ENCODE assay signal across 12 cellular contexts in genomic region chr5:150510460-150511263, GRCh38. TPM values are rescaled to one million over a fixed set of nuclear protein-coding genes. Genes with fewer than 3 reads are reported as not detected.
DNase-seq lines count a peak whose midpoint lies in the region; ATAC-seq and TF ChIP-seq lines count a peak whose summit lies in the region.
"Had no signal": no experiment of that assay in that cellular context is flagged by ENCODE, and none has a peak within 500 bp of the region (broad histone marks: within the 10 kb centered on the region; RNA-seq: fewer than 3 reads in every experiment).

No MANE protein-coding gene starts in this region.

- H3K36me3 Mint-ChIP-seq in activated CD4-positive, alpha-beta T cell treated with anti-CD3 and anti-CD28 coated beads, Interleukin-2, amount 10 ng/mL, durations not matched to agents 7 days and 5 days (ENCODE audit: low read depth) = no peaks in the 10 kb centered on the region
- H3K36me3 Mint-ChIP-seq: activated naive CD4-positive, alpha-beta T cell treated with anti-CD3 and anti-CD28 coated beads, Interleukin-2, amount 50 U/mL, for 24 hours had no signal

- H3K4me2 ChIP-seq in neuronal stem cell (ENCODE audit: insufficient read depth, low read length, poor library complexity, severe bottlenecking) = no peak overlapping the region

- POLR2A ChIA-PET in activated CD4-positive, alpha-beta T cell treated with anti-CD3 and anti-CD28 coated beads, Interleukin-2, amount 10 ng/mL, durations not matched to agents 7 days and 5 days (lab: Charles Lee) = no interaction called here

- no peak overlapping the region for H2AFZ ChIP-seq in neuronal stem cell (ENCODE audit: low read length)

- no peak overlapping the region for H3K4me3 Mint-ChIP-seq in activated CD4-positive, alpha-beta T cell treated with anti-CD3 and anti-CD28 coated beads, Interleukin-2, amount 10 ng/mL, durations not matched to agents 7 days and 5 days
- H3K4me3 Mint-ChIP-seq: activated naive CD4-positive, alpha-beta T cell treated with anti-CD3 and anti-CD28 coated beads, Interleukin-2, amount 50 U/mL, for 24 hours; B cell; stimulated activated naive CD8-positive, alpha-beta T cell treated with anti-CD3 and anti-CD28 coated beads, Interleukin-15, amount 100 ng/mL, for 72 hours had no signal

- H4K8ac ChIP-seq in neuronal stem cell (ENCODE audit: low read depth, low read length) = no peak overlapping the region

- no peak for TF ChIP-seq CTCF in 22Rv1 (IDR thresholded peaks at IDR 0.05)

- no peaks in the 10 kb centered on the region for H3K27me3 Mint-ChIP-seq in activated CD4-positive, alpha-beta T cell treated with anti-CD3 and anti-CD28 coated beads, Interleukin-2, amount 10 ng/mL, durations not matched to agents 7 days and 5 days
- H3K27me3 Mint-ChIP-seq: activated naive CD4-positive, alpha-beta T cell treated with anti-CD3 and anti-CD28 coated beads, Interleukin-2, amount 50 U/mL, for 24 hours; B cell; stimulated activated naive CD8-positive, alpha-beta T cell treated with anti-CD3 and anti-CD28 coated beads, Interleukin-15, amount 100 ng/mL, for 72 hours had no signal

- no peak overlapping the region for H2BK15ac ChIP-seq in neuronal stem cell (ENCODE audit: low read length)

- H3K18ac ChIP-seq in neuronal stem cell (ENCODE audit: low read length) = no peak overlapping the region

- H3K27ac Mint-ChIP-seq in activated CD4-positive, alpha-beta T cell treated with anti-CD3 and anti-CD28 coated beads, Interleukin-2, amount 10 ng/mL, durations not matched to agents 7 days and 5 days = no peak overlapping the region
- H3K27ac Mint-ChIP-seq: activated naive CD4-positive, alpha-beta T cell treated with anti-CD3 and anti-CD28 coated beads, Interleukin-2, amount 50 U/mL, for 24 hours; B cell had no signal

- DNase-seq in SK-N-DZ (ENCODE audit: low spot score) (peak; percentile 50), fibroblast of peridontal ligament (ENCODE audit: extremely low read depth) (peak; percentile 40), neuronal stem cell (ENCODE audit: low spot score) (no peak), cortex of kidney (lab: John Stamatoyannopoulos, UW) (no peak), NCI-H82 treated with DMSO at 0.1 percent for 48 hours (lab: John Stamatoyannopoulos, UW; ENCODE audit: unreplicated experiment) (no peak)
- no peak for DNase-seq in activated CD4-positive, alpha-beta T cell treated with anti-CD3 and anti-CD28 coated beads, Interleukin-2, amount 10 ng/mL, durations not matched to agents 7 days and 5 days
- DNase-seq: NCI-H446; stimulated activated naive CD8-positive, alpha-beta T cell treated with anti-CD3 and anti-CD28 coated beads, Interleukin-15, amount 100 ng/mL, for 72 hours had no signal

- peak overlapping the region; percentile 7 for H2BK5ac ChIP-seq in neuronal stem cell (ENCODE audit: low read length)

- H3K4me1 ChIP-seq in neuronal stem cell (ENCODE audit: control insufficient read depth in 2 of 2, insufficient read depth in 1 of 2, low read depth in 1 of 2, low read length in 2 of 2) = peaks cover 28 to 40% of the 10 kb centered on the region in 2 donors

- no peak for ATAC-seq in HG02763 (IDR thresholded peaks at IDR 0.05; ENCODE audit: unreplicated experiment)
- ATAC-seq: stimulated activated naive CD8-positive, alpha-beta T cell treated with anti-CD3 and anti-CD28 coated beads, Interleukin-15, amount 100 ng/mL, for 72 hours had no signal

- no peak overlapping the region for H3K4ac ChIP-seq in neuronal stem cell (ENCODE audit: low read length)

- H3K27ac ChIP-seq in 22Rv1 (peak overlapping the region; percentile 17; the same call in 1 of the 2 replicates), neuronal stem cell (replicated peaks; ENCODE audit: low read length) (peak overlapping the region; percentile 17)

- peaks cover 20% of the 10 kb centered on the region for H3K79me1 ChIP-seq in neuronal stem cell (ENCODE audit: low read depth, low read length)

- no peak overlapping the region for H2BK12ac ChIP-seq in neuronal stem cell (ENCODE audit: low read length)

- H2AK5ac ChIP-seq in neuronal stem cell (ENCODE audit: low read depth, low read length) = peak overlapping the region; percentile 17

- H3K9ac ChIP-seq in neuronal stem cell (ENCODE audit: low read depth, low read length, poor library complexity) = no peak overlapping the region

- H3K4me1 Mint-ChIP-seq in activated CD4-positive, alpha-beta T cell treated with anti-CD3 and anti-CD28 coated beads, Interleukin-2, amount 10 ng/mL, durations not matched to agents 7 days and 5 days = no peaks in the 10 kb centered on the region
- H3K4me1 Mint-ChIP-seq: activated naive CD4-positive, alpha-beta T cell treated with anti-CD3 and anti-CD28 coated beads, Interleukin-2, amount 50 U/mL, for 24 hours; B cell; stimulated activated naive CD8-positive, alpha-beta T cell treated with anti-CD3 and anti-CD28 coated beads, Interleukin-15, amount 100 ng/mL, for 72 hours had no signal

- no peak overlapping the region for H4K91ac ChIP-seq in neuronal stem cell (ENCODE audit: low read depth, low read length, poor library complexity)

- no CpG with 5 or more reads among the region's 12 CpGs for WGBS in neuronal stem cell (ENCODE audit: extremely low coverage in 2 of 2, insufficient read length in 2 of 2, insufficient replicate concordance in 1 of 2), 2 donors

- no peaks in the 10 kb centered on the region for H3K27me3 ChIP-seq in neuronal stem cell (ENCODE audit: control insufficient read depth in 3 of 3, insufficient read depth in 3 of 3, low read depth in 1 of 3, low read length in 3 of 3)

- H3K4me3 ChIP-seq in neuronal stem cell (ENCODE audit: low read length in 2 of 2) = no peak overlapping the region

- H3K9me3 Mint-ChIP-seq in activated CD4-positive, alpha-beta T cell treated with anti-CD3 and anti-CD28 coated beads, Interleukin-2, amount 10 ng/mL, durations not matched to agents 7 days and 5 days = no peaks in the 10 kb centered on the region
- H3K9me3 Mint-ChIP-seq: activated naive CD4-positive, alpha-beta T cell treated with anti-CD3 and anti-CD28 coated beads, Interleukin-2, amount 50 U/mL, for 24 hours; stimulated activated naive CD8-positive, alpha-beta T cell treated with anti-CD3 and anti-CD28 coated beads, Interleukin-15, amount 100 ng/mL, for 72 hours had no signal

- no peaks in the 10 kb centered on the region for H3K9me3 ChIP-seq in neuronal stem cell (replicated peaks in 1 of 2; ENCODE audit: control insufficient read depth in 2 of 2, insufficient read depth in 1 of 2, low read depth in 1 of 2, low read length in 2 of 2)

- H3K36me3 ChIP-seq in neuronal stem cell (replicated peaks in 1 of 2; ENCODE audit: control insufficient read depth in 2 of 2, insufficient read depth in 2 of 2, low read length in 2 of 2) = peaks cover 0 to 8% of the 10 kb centered on the region in 2 donors

- no peak overlapping the region for H3K23ac ChIP-seq in neuronal stem cell (ENCODE audit: low read depth, low read length, poor library complexity)

- CTCF ChIA-PET in activated CD4-positive, alpha-beta T cell treated with anti-CD3 and anti-CD28 coated beads, Interleukin-2, amount 10 ng/mL, durations not matched to agents 7 days and 5 days (lab: Charles Lee) = interaction anchor here (0.6 to 0.9 kb wide), 2 partner anchors 15 to 54 kb away, joined by 3 to 4 read pairs; no protein-coding TSS in a partner anchor

- H2BK120ac ChIP-seq in neuronal stem cell (ENCODE audit: low read depth, low read length) = no peak overlapping the region

- no peak overlapping the region for H3K14ac ChIP-seq in neuronal stem cell (ENCODE audit: low read length)

RNA-seq across cellular contexts. Expression of gene NDST1, which starts 2.7 kb away (rescaled TPM):
- 22.8 and 30.8 TPM in 2 replicates for polyA plus RNA-seq in SK-N-DZ (2014; cell fraction: cytosol; rRNA removed)
- polyA plus RNA-seq in SK-N-DZ (2014; cell fraction: nucleus; rRNA removed) = 25.2 and 37.7 TPM in 2 replicates
- polyA plus RNA-seq in neuronal stem cell (2013, experiment 1 of 2) = 27.1 TPM
- 25.9 TPM for polyA plus RNA-seq in neuronal stem cell (2013, experiment 2 of 2)
- under 1 TPM; 0.50 to 0.71 TPM for total RNA-seq in activated CD4-positive, alpha-beta T cell treated with anti-CD3 and anti-CD28 coated beads, Interleukin-2, amount 10 ng/mL, durations not matched to agents 7 days and 5 days

Comparison
In these comparisons a context has a peak if more than half of its experiments do, and no peak if none do; other contexts are left out.
1. DNase-seq: peak in SK-N-DZ (single experiment) and fibroblast of peridontal ligament (single experiment); none in neuronal stem cell (single experiment), cortex of kidney (single experiment), activated CD4-positive, alpha-beta T cell treated with anti-CD3 and anti-CD28 coated beads, Interleukin-2, amount 10 ng/mL, durations not matched to agents 7 days and 5 days (single experiment) and NCI-H82 treated with DMSO at 0.1 percent for 48 hours (single experiment).